ENCODE assay signal across 8 cellular contexts in the genomic region with DNA sequence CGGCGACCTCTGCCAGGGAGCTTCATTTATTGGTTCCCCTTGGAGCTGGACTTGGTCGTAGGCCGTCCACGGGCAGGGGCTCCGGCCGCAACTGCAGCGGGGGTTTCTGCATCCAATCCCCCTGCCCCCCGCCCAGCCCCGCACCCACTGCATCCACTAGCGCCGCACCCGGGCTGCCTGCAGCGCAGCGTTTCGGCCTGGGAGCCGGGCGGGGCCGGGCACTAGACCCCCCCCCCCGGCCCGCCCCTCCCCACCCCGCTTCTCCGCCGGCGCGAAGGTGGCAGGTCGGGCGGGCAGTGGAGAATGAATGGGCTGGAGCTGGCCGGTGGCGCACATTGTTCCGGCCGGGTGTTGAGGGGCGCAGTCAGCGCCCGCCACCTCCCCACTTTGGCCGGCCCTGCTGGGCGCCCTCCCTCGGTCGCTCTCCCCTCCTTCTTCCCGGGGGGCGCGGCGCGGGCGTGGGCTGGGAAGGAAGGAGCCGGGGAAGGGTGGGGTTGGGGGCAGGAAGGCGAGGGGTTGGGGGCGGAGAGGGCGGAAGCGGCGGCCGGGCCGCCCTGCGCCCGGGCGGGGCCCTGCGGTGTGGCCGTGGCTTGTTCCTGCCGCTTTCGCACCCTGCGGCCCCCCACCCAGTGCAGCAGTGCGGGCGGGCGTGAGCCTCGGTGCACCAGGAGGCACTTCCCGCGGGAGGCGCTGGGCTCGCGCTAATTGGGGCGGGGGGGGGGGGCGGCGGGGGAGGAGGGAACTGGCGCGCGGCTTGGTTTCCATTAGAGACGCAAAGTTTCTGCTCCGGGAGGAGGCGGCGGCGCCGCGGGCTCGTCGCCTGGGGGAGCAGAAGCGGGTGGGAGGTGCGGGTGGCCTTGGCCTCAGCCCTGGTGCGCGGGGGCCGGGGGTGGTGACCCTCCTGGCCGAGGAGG. TPM values are rescaled to one million over a fixed set of nuclear protein-coding genes. Genes with fewer than 3 reads are reported as not detected.
DNase-seq lines count a peak whose midpoint lies in the region; ATAC-seq, FAIRE-seq and TF ChIP-seq lines count a peak whose summit lies in the region.

No MANE protein-coding gene starts in this region.

- TF ChIP-seq CTCF in A549 (IDR thresholded peaks at IDR 0.05) (peak; percentile 20; the same call in 2 of the 3 replicates), fibroblast of mammary gland (conservative IDR thresholded peaks at IDR 0.05; ENCODE audit: control insufficient read depth, insufficient read depth, low read depth, low read length) (no peak), nephron (IDR thresholded peaks at IDR 0.05; ENCODE audit: unreplicated experiment in 3 of 3) (no peak), stomach (IDR thresholded peaks at IDR 0.05) (no peak)

- TF ChIP-seq EP300 in A549 (IDR thresholded peaks at IDR 0.05) (no peak), stomach (IDR thresholded peaks at IDR 0.05) (no peak)

- 0% methylated on average over 17 of the region's 91 CpGs for WGBS in A549 (ENCODE audit: missing lambda C conversion rate)
- 0% methylated on average over 8 to 84 of the region's 91 CpGs for WGBS in stomach, 5 donors

- no peaks in the 10 kb centered on the region for H3K27me3 ChIP-seq in stomach

- peak overlapping the region; percentile 99 for H3K4me2 ChIP-seq in A549

- DNase-seq in A549 (ENCODE audit: low read depth in 1 of 2, low spot score in 1 of 2), result peak; percentile 55 to 68
- DNase-seq in OCI-M1 (lab: John Stamatoyannopoulos, UW), result peak; percentile 64
- peak; percentile 70 for DNase-seq in activated T-helper 1 cell treated with anti-CD3 and anti-CD28 coated beads, Interleukin-12 subunit alpha, Interleukin-12 subunit beta, Interleukin-2, Interleukin-4 antibody, amounts not matched to agents 30 ng/mL and 10 ng/mL and 1 ng/mL, durations not matched to agents 14 hours and 24 hours and 36 hours (ENCODE audit: low spot score)
- peak; percentile 33 for DNase-seq in fibroblast of mammary gland (ENCODE audit: low read depth)
- peak; percentile 51 for DNase-seq in stomach

- H3K9me3 ChIP-seq in A549, result no peaks in the 10 kb centered on the region
- H3K9me3 ChIP-seq in stomach, result no peaks in the 10 kb centered on the region

- POLR2A ChIA-PET in A549 (lab: Yijun Ruan, JAX), result interaction anchor here (0.6 to 3.3 kb wide), 21 partner anchors 9 to 718 kb away, joined by 3 to 69 read pairs (median 4); partner anchors contain the start of genes NRDE2 and TTC7B

- peaks cover 36% of the 10 kb centered on the region for H3K36me3 Mint-ChIP-seq in activated T-helper 1 cell treated with anti-CD3 and anti-CD28 coated beads, Interleukin-12 subunit alpha, Interleukin-12 subunit beta, Interleukin-2, Interleukin-4 antibody, amounts not matched to agents 30 ng/mL and 10 ng/mL and 1 ng/mL, durations not matched to agents 14 hours and 24 hours and 36 hours (ENCODE audit: low read depth)
- H3K36me3 Mint-ChIP-seq in nephron (ENCODE audit: low read depth), result peaks cover 31% of the 10 kb centered on the region

- H3K4me3 ChIP-seq in A549, result peak overlapping the region; percentile 88
- peak overlapping the region; percentile 81 for H3K4me3 ChIP-seq in fibroblast of mammary gland (ENCODE audit: control insufficient read depth, low read depth, low read length)
- peak overlapping the region; percentile 91 to 99 (median 97) for H3K4me3 ChIP-seq in stomach

- ATAC-seq in A549 (peak; percentile 55 to 70), GM18505 (IDR thresholded peaks at IDR 0.05; ENCODE audit: unreplicated experiment) (peak; percentile 33), HG03095 (IDR thresholded peaks at IDR 0.05; ENCODE audit: unreplicated experiment) (peak; percentile 33)

- H3K4me1 ChIP-seq in A549 (peaks cover 22% of the 10 kb centered on the region), stomach (peaks cover 31 to 54% (median 40%) of the 10 kb centered on the region in 4 donors)

- FAIRE-seq in A549 (lab: Jason Lieb, UNC), result no peak

- peak overlapping the region; percentile 96 for H3K4me3 Mint-ChIP-seq in activated T-helper 1 cell treated with anti-CD3 and anti-CD28 coated beads, Interleukin-12 subunit alpha, Interleukin-12 subunit beta, Interleukin-2, Interleukin-4 antibody, amounts not matched to agents 30 ng/mL and 10 ng/mL and 1 ng/mL, durations not matched to agents 14 hours and 24 hours and 36 hours
- peak overlapping the region; percentile 94 to 98 (median 95) for H3K4me3 Mint-ChIP-seq in nephron

- no peaks in the 10 kb centered on the region for H3K9me3 Mint-ChIP-seq in activated T-helper 1 cell treated with anti-CD3 and anti-CD28 coated beads, Interleukin-12 subunit alpha, Interleukin-12 subunit beta, Interleukin-2, Interleukin-4 antibody, amounts not matched to agents 30 ng/mL and 10 ng/mL and 1 ng/mL, durations not matched to agents 14 hours and 24 hours and 36 hours
- H3K9me3 Mint-ChIP-seq in nephron, result no peaks in the 10 kb centered on the region

- H3K4me1 Mint-ChIP-seq in activated T-helper 1 cell treated with anti-CD3 and anti-CD28 coated beads, Interleukin-12 subunit alpha, Interleukin-12 subunit beta, Interleukin-2, Interleukin-4 antibody, amounts not matched to agents 30 ng/mL and 10 ng/mL and 1 ng/mL, durations not matched to agents 14 hours and 24 hours and 36 hours (ENCODE audit: low read depth), result peaks cover 49% of the 10 kb centered on the region
- H3K4me1 Mint-ChIP-seq in nephron, result peaks cover 29% of the 10 kb centered on the region

- H3K27ac ChIP-seq in A549 (peak overlapping the region; percentile 88 to 96), stomach (peak overlapping the region; percentile 90 to 98 (median 94))

- peak overlapping the region; percentile 86 for H3K27ac Mint-ChIP-seq in activated T-helper 1 cell treated with anti-CD3 and anti-CD28 coated beads, Interleukin-12 subunit alpha, Interleukin-12 subunit beta, Interleukin-2, Interleukin-4 antibody, amounts not matched to agents 30 ng/mL and 10 ng/mL and 1 ng/mL, durations not matched to agents 14 hours and 24 hours and 36 hours
- H3K27ac Mint-ChIP-seq in nephron, result peak overlapping the region; percentile 34 to 84 (median 77)

- CTCF ChIA-PET in A549 (lab: Yijun Ruan, JAX), result interaction anchor here (0.6 to 1.7 kb wide), 5 partner anchors 9 to 361 kb away, joined by 3 to 6 read pairs (median 4); no protein-coding TSS in a partner anchor

- TF ChIP-seq POLR2A in A549 (IDR thresholded peaks at IDR 0.05; ENCODE audit: low read length), result peak; percentile 9; the same call in 1 of the 2 replicates
- peak; percentile 8 for TF ChIP-seq POLR2A in GM18505 (IDR thresholded peaks at IDR 0.05; ENCODE audit: borderline replicate concordance, extremely low read depth, insufficient read depth, insufficient read length)
- no peak for TF ChIP-seq POLR2A in stomach (IDR thresholded peaks at IDR 0.05)

- H3K27me3 Mint-ChIP-seq in activated T-helper 1 cell treated with anti-CD3 and anti-CD28 coated beads, Interleukin-12 subunit alpha, Interleukin-12 subunit beta, Interleukin-2, Interleukin-4 antibody, amounts not matched to agents 30 ng/mL and 10 ng/mL and 1 ng/mL, durations not matched to agents 14 hours and 24 hours and 36 hours (ENCODE audit: insufficient read depth), result peaks cover 2% of the 10 kb centered on the region
- H3K27me3 Mint-ChIP-seq in nephron (ENCODE audit: low read depth), result no peaks in the 10 kb centered on the region

- no peak for TF ChIP-seq RAD21 in A549 (conservative IDR thresholded peaks at IDR 0.05 in 1 of 2, IDR thresholded peaks at IDR 0.05 in 1 of 2)

- intact Hi-C loops in activated T-helper 1 cell treated with anti-CD3 and anti-CD28 coated beads, Interleukin-12 subunit alpha, Interleukin-12 subunit beta, Interleukin-2, Interleukin-4 antibody, amounts not matched to agents 30 ng/mL and 10 ng/mL and 1 ng/mL, durations not matched to agents 14 hours and 24 hours and 36 hours (cut with micrococcal nuclease), result loop anchor here (1.0 to 5.0 kb wide), 8 partner anchors 14 to 665 kb away; partner anchors contain the start of genes NRDE2, PSMC1 and RPS6KA5
- intact Hi-C loops in stomach (cut with DNase I; ENCODE audit: low total_unique reads), result no loop called here

- peaks cover 24 to 27% (median 26%) of the 10 kb centered on the region in 4 donors for H3K36me3 ChIP-seq in stomach

TF ChIP-seq in A549, 52 proteins besides CTCF, POLR2A, EP300 and RAD21:
- peak in 1 of 2 experiments; percentile 42; a peak in 1 of 5 replicates for TF ChIP-seq JUN (IDR thresholded peaks at IDR 0.05)
- peak; percentile 49 for TF ChIP-seq CHD2 (IDR thresholded peaks at IDR 0.05; ENCODE audit: low read length, partially characterized antibody)
- no peak for TF ChIP-seq CBX2 (IDR thresholded peaks at IDR 0.05; ENCODE audit: borderline replicate concordance, low read depth)
TF ChIP-seq in A549: peak in this region for 2.

RNA-seq across cellular contexts. Expression of gene CALM1, which starts 0.8 kb away (rescaled TPM):
- polyA plus RNA-seq in A549 (2011; rRNA removed) (337 and 451 TPM in 2 replicates), A549 (2017; fragmentation: RNase III; extraction: RNeasy Plus Mini Kit Qiagen cat#74134 plus additional on column Dnase treatment) (374 to 398 TPM (median 385 TPM) in 3 replicates), stomach (100 to 1,000 TPM; 278 to 342 (median 327) TPM)
- polyA plus RNA-seq in A549 (2012; cell fraction: cytosol; rRNA removed), result 389 and 431 TPM in 2 replicates
- polyA plus RNA-seq in A549 (2012; cell fraction: nucleus; rRNA removed), result 183 and 312 TPM in 2 replicates
- polyA minus RNA-seq in A549 (2011; rRNA and poly(A)+ RNA removed), result 150 and 191 TPM in 2 replicates
- 513 and 521 TPM in 2 replicates for total RNA-seq in activated T-helper 1 cell treated with anti-CD3 and anti-CD28 coated beads, Interleukin-12 subunit alpha, Interleukin-12 subunit beta, Interleukin-2, Interleukin-4 antibody, amounts not matched to agents 30 ng/mL and 10 ng/mL and 1 ng/mL, durations not matched to agents 14 hours and 24 hours and 36 hours
- 1,000 to 10,000 TPM in 1 of 5 donors, 100 to 1,000 TPM in 4; 213 to 1,126 (median 441) TPM for total RNA-seq in stomach

Comparison
In these comparisons a context has a peak if more than half of its experiments do, and no peak if none do; other contexts are left out.
1. Peak in every context shown above with its lines: DNase-seq, ATAC-seq, H3K4me3 ChIP-seq and H3K27ac ChIP-seq.
2. POLR2A ChIP-seq: peak in A549 (single experiment) and GM18505 (single experiment); none in stomach (0 of 4).